ENCODE assay signal across 20 cellular contexts in genomic region chr17:48148029-48148759, GRCh38. TPM values are rescaled to one million over a fixed set of nuclear protein-coding genes. Genes with fewer than 3 reads are reported as not detected.
A peak's percentile ranks its signal among the peaks of the same experiment; 100 is the strongest.
DNase-seq lines count a peak whose midpoint lies in the region; ATAC-seq, FAIRE-seq and TF ChIP-seq lines count a peak whose summit lies in the region.
"Had no signal": no experiment of that assay in that cellular context is flagged by ENCODE, and none has a peak within 500 bp of the region (broad histone marks: within the 10 kb centered on the region; RNA-seq: fewer than 3 reads in every experiment).

No MANE protein-coding gene starts in this region.

- no peaks in the 10 kb centered on the region for H3K4me1 ChIP-seq in endothelial cell of umbilical vein (ENCODE audit: control insufficient read depth, extremely low read depth, insufficient read depth, low read length)
- H3K4me1 ChIP-seq: A549, parathyroid adenoma had no signal

- ATAC-seq in GM21619 (IDR thresholded peaks at IDR 0.05; ENCODE audit: unreplicated experiment): no peak
- no peak for ATAC-seq in left cardiac atrium
- ATAC-seq: A549; activated CD8-positive, alpha-beta T cell treated with anti-CD3 and anti-CD28 coated beads for 36 hours; left lobe of liver had no signal

- no peak overlapping the region for H3K4me3 ChIP-seq in endothelial cell of umbilical vein (replicated peaks in 1 of 3; ENCODE audit: insufficient read depth in 1 of 3, low read depth in 1 of 3, low read length in 3 of 3)
- H3K4me3 ChIP-seq: A549, SJCRH30 had no signal

- H3K9me3 ChIP-seq in endothelial cell of umbilical vein (replicated peaks; ENCODE audit: control insufficient read depth, insufficient read depth, low read length): no peaks in the 10 kb centered on the region
- H3K9me3 ChIP-seq: A549, SJCRH30 had no signal

- no TSS peak for BruUV-seq in endothelial cell of umbilical vein (replicated peaks; lab: Mats Ljungman, UMichigan)

- intact Hi-C loops in endothelial cell of umbilical vein (cut with micrococcal nuclease) (no loop called here), left cardiac atrium (cut with DNase I) (no loop called here)

- H3K27me3 ChIP-seq in endothelial cell of umbilical vein (ENCODE audit: control insufficient read depth in 2 of 2, insufficient read depth in 2 of 2, low read length in 2 of 2): peaks cover 50 to 56% of the 10 kb centered on the region in 2 experiments

- DNase-seq in NCI-H146 (lab: John Stamatoyannopoulos, UW) (peak; percentile 40), NCI-H146 treated with DMSO at 0.1 percent for 48 hours (lab: John Stamatoyannopoulos, UW; ENCODE audit: unreplicated experiment) (no peak), NCI-H82 (lab: John Stamatoyannopoulos, UW) (peak; percentile 87), endothelial cell of umbilical vein (ENCODE audit: low read depth, low spot score) (no peak), left cardiac atrium (no peak)
- DNase-seq in activated CD4-positive, CD25-positive, alpha-beta regulatory T cell treated with anti-CD3 and anti-CD28 coated beads, Interleukin-2, amount 50 U/mL, for 72 hours: no peak
- DNase-seq: activated CD8-positive, alpha-beta T cell treated with anti-CD3 and anti-CD28 coated beads for 36 hours; caudate nucleus; DND-41; effector CD4-positive, alpha-beta T cell; KG1; stimulated activated CD4-positive, alpha-beta T cell treated with anti-CD3 and anti-CD28 coated beads, Interleukin-2, amount 100 ng/mL, for 24 hours had no signal

- CTCF ChIA-PET in endothelial cell of umbilical vein (lab: Charles Lee): interaction anchor here (0.9 to 2.6 kb wide), 6 partner anchors 11 to 204 kb away, joined by 3 to 10 read pairs (median 4); no protein-coding TSS in a partner anchor

- dilution Hi-C loops in endothelial cell of umbilical vein (cut with MboI; ENCODE audit: extremely low pct_ligation_motif_present, low sequenced_read_pairs): no loop called here

- TF ChIP-seq CTCF in endothelial cell of umbilical vein (IDR thresholded peaks at IDR 0.05; ENCODE audit: extremely low read depth in 1 of 2, insufficient read depth in 1 of 2, low read depth in 1 of 2, low read length in 2 of 2): no peak

- H4K20me1 ChIP-seq in endothelial cell of umbilical vein (replicated peaks; ENCODE audit: control insufficient read depth, extremely low read depth, insufficient read depth, low read length): no peaks in the 10 kb centered on the region

- FAIRE-seq in G401.6 (lab: Jason Lieb, UNC) (peak; percentile 60), endothelial cell of umbilical vein (lab: Jason Lieb, UNC) (no peak)
- FAIRE-seq: A549, TTC549 had no signal

- no peak for TF ChIP-seq POLR2A in endothelial cell of umbilical vein (IDR thresholded peaks at IDR 0.05; ENCODE audit: low read depth, low read length)

- no peak overlapping the region for H3K4me2 ChIP-seq in endothelial cell of umbilical vein (ENCODE audit: insufficient read depth, low read length)
- H3K4me2 ChIP-seq: A549 had no signal

- no peaks in the 10 kb centered on the region for H3K9me1 ChIP-seq in endothelial cell of umbilical vein (replicated peaks; ENCODE audit: control insufficient read depth, extremely low read depth, insufficient read depth, low read length)

- POLR2A ChIA-PET in endothelial cell of umbilical vein (lab: Charles Lee): no interaction called here

- H3K9ac ChIP-seq in endothelial cell of umbilical vein (replicated peaks; ENCODE audit: extremely low read depth, insufficient read depth, low read length): no peak overlapping the region
- H3K9ac ChIP-seq: parathyroid adenoma had no signal

- no peaks in the 10 kb centered on the region for H3K36me3 ChIP-seq in endothelial cell of umbilical vein (ENCODE audit: control insufficient read depth in 2 of 2, extremely low read depth in 1 of 2, insufficient read depth in 2 of 2, low read length in 2 of 2)
- H3K36me3 ChIP-seq: SJCRH30 had no signal

- no peak overlapping the region for H3K27ac ChIP-seq in endothelial cell of umbilical vein (ENCODE audit: insufficient read depth, low read depth, low read length)
- H3K27ac ChIP-seq: A549, HL-60, parathyroid adenoma, SJCRH30 had no signal

- H3K79me2 ChIP-seq in endothelial cell of umbilical vein (ENCODE audit: control insufficient read depth, insufficient read depth, low read length): no peaks in the 10 kb centered on the region
- H3K79me2 ChIP-seq: parathyroid adenoma had no signal

- H2AFZ ChIP-seq in endothelial cell of umbilical vein (ENCODE audit: low read depth, low read length): no peak overlapping the region
- H2AFZ ChIP-seq: parathyroid adenoma had no signal

TF ChIP-seq in endothelial cell of umbilical vein, 7 proteins besides CTCF, POLR2A, EP300 and RAD21:
- TF ChIP-seq EZH2 (IDR thresholded peaks at IDR 0.05; ENCODE audit: borderline replicate concordance, low read depth, low read length, severe bottlenecking) (peak; percentile 20), MYC (IDR thresholded peaks at IDR 0.05; ENCODE audit: low read depth, low read length) (no peak)

RNA-seq across cellular contexts. Expression of gene SNX11, which starts 40.6 kb away (rescaled TPM):
- total RNA-seq in endothelial cell of umbilical vein (23.4 and 26.4 TPM in 2 replicates), left cardiac atrium (10 to 100 TPM; 13.3 to 14.7 TPM)
- 22.0 and 26.2 TPM in 2 replicates for polyA plus RNA-seq in endothelial cell of umbilical vein
- 19.9 and 20.1 TPM in 2 replicates for polyA plus RNA-seq in endothelial cell of umbilical vein (2011; cell fraction: cytosol; rRNA removed)
- 18.2 and 21.7 TPM in 2 replicates for polyA plus RNA-seq in endothelial cell of umbilical vein (2011; cell fraction: nucleus; rRNA removed)
- 22.9 and 26.2 TPM in 2 replicates for polyA plus RNA-seq in endothelial cell of umbilical vein (2012)
- polyA minus RNA-seq in endothelial cell of umbilical vein: 27.7 and 28.1 TPM in 2 replicates
- 10.7 TPM for polyA minus RNA-seq in endothelial cell of umbilical vein (2011; cell fraction: cytosol; rRNA and poly(A)+ RNA removed)
- polyA minus RNA-seq in endothelial cell of umbilical vein (2011; cell fraction: nucleus; rRNA and poly(A)+ RNA removed): 6.3 and 11.2 TPM in 2 replicates

RNA-seq across cellular contexts. Expression of gene CBX1, which starts 46.9 kb away (rescaled TPM):
- total RNA-seq in endothelial cell of umbilical vein (95.2 and 102 TPM in 2 replicates), left cardiac atrium (10 to 100 TPM; 29.2 to 35.6 TPM)
- 15.0 and 20.4 TPM in 2 replicates for polyA plus RNA-seq in endothelial cell of umbilical vein
- 52.9 and 55.9 TPM in 2 replicates for polyA plus RNA-seq in endothelial cell of umbilical vein (2011; cell fraction: cytosol; rRNA removed)
- polyA plus RNA-seq in endothelial cell of umbilical vein (2011; cell fraction: nucleus; rRNA removed): 20.2 and 32.9 TPM in 2 replicates
- polyA plus RNA-seq in endothelial cell of umbilical vein (2012): 98.5 and 129 TPM in 2 replicates
- 20.3 and 24.7 TPM in 2 replicates for polyA minus RNA-seq in endothelial cell of umbilical vein
- 12.7 TPM for polyA minus RNA-seq in endothelial cell of umbilical vein (2011; cell fraction: cytosol; rRNA and poly(A)+ RNA removed)
- polyA minus RNA-seq in endothelial cell of umbilical vein (2011; cell fraction: nucleus; rRNA and poly(A)+ RNA removed): 7.5 and 10.7 TPM in 2 replicates

Comparison
In these comparisons a context has a peak if more than half of its experiments do, and no peak if none do; other contexts are left out.
1. DNase-seq: peak in NCI-H146 (single experiment) and NCI-H82 (single experiment); none in NCI-H146 treated with DMSO at 0.1 percent for 48 hours (single experiment), endothelial cell of umbilical vein (single experiment), activated CD4-positive, CD25-positive, alpha-beta regulatory T cell treated with anti-CD3 and anti-CD28 coated beads, Interleukin-2, amount 50 U/mL, for 72 hours (single experiment) and left cardiac atrium (single experiment).